ENCODE assay signal across 18 cellular contexts in genomic region chr9:72661401-72662135, GRCh38.
A peak's percentile ranks its signal among the peaks of the same experiment; 100 is the strongest.
DNase-seq lines count a peak whose midpoint lies in the region; ATAC-seq lines count a peak whose summit lies in the region.
"Had no signal": no experiment of that assay in that cellular context is flagged by ENCODE, and none has a peak within 500 bp of the region (broad histone marks: within the 10 kb centered on the region; RNA-seq: fewer than 3 reads in every experiment).

No MANE protein-coding gene starts in this region.

- no peak overlapping the region for H4K8ac ChIP-seq in trophoblast cell (ENCODE audit: low read depth, low read length)

- H2AK5ac ChIP-seq in trophoblast cell (ENCODE audit: low read length) = no peak overlapping the region

- H3K4me3 ChIP-seq in trophoblast cell (ENCODE audit: low read depth, low read length) = no peak overlapping the region
- H3K4me3 ChIP-seq: BLaER1, gastrocnemius medialis had no signal

- no peak overlapping the region for H2BK5ac ChIP-seq in trophoblast cell (ENCODE audit: low read depth, low read length, poor library complexity)

- H3K27ac ChIP-seq in trophoblast cell (ENCODE audit: low read depth, low read length) = no peak overlapping the region
- H3K27ac ChIP-seq: BLaER1, gastrocnemius medialis had no signal

- H3K79me2 ChIP-seq in trophoblast cell (ENCODE audit: control insufficient read depth, insufficient read depth, low read length, poor library complexity) = no peaks in the 10 kb centered on the region

- H3K36me3 ChIP-seq in trophoblast cell (ENCODE audit: control insufficient read depth in 1 of 2, insufficient read depth in 2 of 2, low read length in 2 of 2) = no peaks in the 10 kb centered on the region
- H3K36me3 ChIP-seq: BLaER1, gastrocnemius medialis had no signal

- no peaks in the 10 kb centered on the region for H3K27me3 ChIP-seq in trophoblast cell (ENCODE audit: insufficient read depth, low read length)
- H3K27me3 ChIP-seq: BLaER1, gastrocnemius medialis had no signal

- H2BK12ac ChIP-seq in trophoblast cell (ENCODE audit: low read length) = no peak overlapping the region

- DNase-seq in Daoy (ENCODE audit: low read depth) = peak; percentile 38
- peak; percentile 65 for DNase-seq in M059J (ENCODE audit: low read depth)
- no peak for DNase-seq in trophoblast cell
- DNase-seq in posterior cingulate gyrus = no peak
- DNase-seq in NCI-H748 treated with DMSO at 0.1 percent for 48 hours (lab: John Stamatoyannopoulos, UW) = no peak
- no peak for DNase-seq in cerebellar nuclear complex (lab: John Stamatoyannopoulos, UW)
- DNase-seq in head of caudate nucleus = no peak
- DNase-seq: activated CD8-positive, alpha-beta T cell treated with anti-CD3 and anti-CD28 coated beads for 36 hours; amygdala; dermis blood vessel endothelial cell; DND-41; gastrocnemius medialis; occipital lobe; stimulated activated CD4-positive, alpha-beta T cell treated with anti-CD3 and anti-CD28 coated beads, Interleukin-12 subunit alpha, Interleukin-12 subunit beta, amount 100 ng/mL, for 4 hours; stimulated activated naive CD8-positive, alpha-beta T cell treated with anti-CD3 and anti-CD28 coated beads, Interleukin-15, amount 100 ng/mL, for 72 hours had no signal

- no peak overlapping the region for H3K23ac ChIP-seq in trophoblast cell (ENCODE audit: low read length)

- H4K91ac ChIP-seq in trophoblast cell (ENCODE audit: low read depth, low read length) = no peak overlapping the region

- no peak overlapping the region for H2BK120ac ChIP-seq in trophoblast cell (ENCODE audit: insufficient read depth, low read length, poor library complexity)

- no peak overlapping the region for H2AFZ ChIP-seq in trophoblast cell (ENCODE audit: insufficient read depth, low read length, poor library complexity)

- H3K4me1 ChIP-seq in trophoblast cell (ENCODE audit: control insufficient read depth in 1 of 2, insufficient read depth in 2 of 2, low read length in 2 of 2) = peaks cover 4% of the 10 kb centered on the region in 2 experiments
- H3K4me1 ChIP-seq: BLaER1, gastrocnemius medialis had no signal

- H4K12ac ChIP-seq in trophoblast cell (ENCODE audit: low read depth, low read length) = no peak overlapping the region

- H3K4ac ChIP-seq in trophoblast cell (ENCODE audit: low read depth, low read length) = no peak overlapping the region

- H3K4me2 ChIP-seq in trophoblast cell (ENCODE audit: low read length) = no peak overlapping the region
- H3K4me2 ChIP-seq: BLaER1 had no signal

- peak; percentile 51 for ATAC-seq in esophagus mucosa
- ATAC-seq: activated CD8-positive, alpha-beta T cell treated with anti-CD3 and anti-CD28 coated beads for 36 hours; activated T-helper 17 cell treated with anti-CD3 and anti-CD28 coated beads, Interleukin-2, amount 50 U/mL, for 72 hours; gastrocnemius medialis; stimulated activated naive CD8-positive, alpha-beta T cell treated with anti-CD3 and anti-CD28 coated beads, Interleukin-15, amount 100 ng/mL, for 72 hours had no signal

- WGBS in trophoblast cell (ENCODE audit: extremely low coverage, insufficient coverage, insufficient read length) = no CpG with 5 or more reads among the region's 2 CpGs

- no peak overlapping the region for H3K18ac ChIP-seq in trophoblast cell (ENCODE audit: low read length)

- H3K79me1 ChIP-seq in trophoblast cell (ENCODE audit: low read length) = peaks cover 2% of the 10 kb centered on the region

- H3K9ac ChIP-seq in trophoblast cell (ENCODE audit: low read length) = peak overlapping the region; percentile 29
- H3K9ac ChIP-seq: BLaER1 had no signal

- intact Hi-C loops in posterior cingulate gyrus (cut with DNase I) (no loop called here), head of caudate nucleus (cut with DNase I) (no loop called here)

- H3K9me3 ChIP-seq in trophoblast cell (ENCODE audit: insufficient read depth, low read depth, low read length) = peaks cover 5% of the 10 kb centered on the region
- H3K9me3 ChIP-seq: BLaER1, gastrocnemius medialis had no signal

- H3K14ac ChIP-seq in trophoblast cell (ENCODE audit: low read length) = no peak overlapping the region

Comparison
In these comparisons a context has a peak if more than half of its experiments do, and no peak if none do; other contexts are left out.
1. DNase-seq: peak in Daoy (single experiment) and M059J (single experiment); none in trophoblast cell (0 of 2), posterior cingulate gyrus (0 of 10), NCI-H748 treated with DMSO at 0.1 percent for 48 hours (single experiment), cerebellar nuclear complex (0 of 2) and head of caudate nucleus (0 of 42).